ENCODE assay signal across 12 cellular contexts in the genomic region with DNA sequence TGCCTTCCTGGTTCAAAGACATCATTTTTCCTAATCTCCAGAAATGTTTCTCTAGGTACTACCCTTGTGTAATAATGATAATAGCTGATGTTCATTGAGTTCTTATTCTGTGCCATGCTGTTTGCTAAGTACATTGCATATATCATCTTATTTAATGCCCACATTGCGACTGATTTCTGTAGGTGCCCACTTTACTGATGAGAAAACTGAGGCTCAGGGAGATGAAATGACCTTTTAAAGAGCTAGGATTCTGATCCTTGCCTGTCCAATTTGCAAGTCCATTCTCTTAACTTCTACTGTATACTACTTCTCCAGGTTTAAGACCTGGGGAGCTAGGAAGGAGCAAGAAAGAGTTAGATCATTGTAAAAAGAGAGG. TPM values are rescaled to one million over a fixed set of nuclear protein-coding genes. Genes with fewer than 3 reads are reported as not detected.
DNase-seq lines count a peak whose midpoint lies in the region; ATAC-seq and TF ChIP-seq lines count a peak whose summit lies in the region.
"Had no signal": no experiment of that assay in that cellular context is flagged by ENCODE, and none has a peak within 500 bp of the region (broad histone marks: within the 10 kb centered on the region; RNA-seq: fewer than 3 reads in every experiment).

No MANE protein-coding gene starts in this region.

- peaks cover 67% of the 10 kb centered on the region for H3K4me1 Mint-ChIP-seq in activated T-helper 2 cell treated with anti-CD3 and anti-CD28 coated beads, Interferon-gamma antibody, Interleukin-2, Interleukin-4, amounts not matched to agents 10 μg/mL and 5 μg/mL and 100 μg/mL, durations not matched to agents 14 hours and 24 hours and 36 hours (ENCODE audit: low read depth)
- H3K4me1 Mint-ChIP-seq in memory B cell: peaks cover 42% of the 10 kb centered on the region

- peak overlapping the region; percentile 99 for H3K4me3 Mint-ChIP-seq in activated T-helper 2 cell treated with anti-CD3 and anti-CD28 coated beads, Interferon-gamma antibody, Interleukin-2, Interleukin-4, amounts not matched to agents 10 μg/mL and 5 μg/mL and 100 μg/mL, durations not matched to agents 14 hours and 24 hours and 36 hours (ENCODE audit: low read depth)
- peak overlapping the region; percentile 24 for H3K4me3 Mint-ChIP-seq in memory B cell

- ATAC-seq in DND-41 (ENCODE audit: insufficient read depth, low read depth): no peak
- no peak for ATAC-seq in memory B cell (ENCODE audit: low read depth)
- ATAC-seq in HG03108 (IDR thresholded peaks at IDR 0.05; ENCODE audit: unreplicated experiment): no peak
- ATAC-seq: lower lobe of right lung had no signal

- H2AFZ ChIP-seq in ACC112 (ENCODE audit: low read length, unreplicated experiment): no peak overlapping the region
- H2AFZ ChIP-seq in DND-41 (ENCODE audit: low read depth, low read length): no peak overlapping the region

- peaks cover 7% of the 10 kb centered on the region; the same call in 1 of the 2 replicates for H3K36me3 ChIP-seq in ACC112 (ENCODE audit: insufficient read depth, low read length)
- peaks cover 67% of the 10 kb centered on the region for H3K36me3 ChIP-seq in DND-41 (ENCODE audit: insufficient read depth, low read length)

- peaks cover 26% of the 10 kb centered on the region for H3K79me2 ChIP-seq in ACC112 (ENCODE audit: control insufficient read depth, insufficient read depth, low read length, unreplicated experiment)
- H3K79me2 ChIP-seq in DND-41 (ENCODE audit: insufficient read depth, low read length): peaks cover 70% of the 10 kb centered on the region

- H3K27me3 ChIP-seq in ACC112 (ENCODE audit: insufficient read depth, low read length) (no peaks in the 10 kb centered on the region), DND-41 (ENCODE audit: insufficient read depth, low read length, poor library complexity) (no peaks in the 10 kb centered on the region)

- H3K27me3 Mint-ChIP-seq in activated T-helper 2 cell treated with anti-CD3 and anti-CD28 coated beads, Interferon-gamma antibody, Interleukin-2, Interleukin-4, amounts not matched to agents 10 μg/mL and 5 μg/mL and 100 μg/mL, durations not matched to agents 14 hours and 24 hours and 36 hours (ENCODE audit: low read depth): no peaks in the 10 kb centered on the region
- no peaks in the 10 kb centered on the region for H3K27me3 Mint-ChIP-seq in memory B cell

- peaks cover 57% of the 10 kb centered on the region for H3K4me1 ChIP-seq in ACC112 (ENCODE audit: control insufficient read depth, insufficient read depth, low read length, unreplicated experiment)
- peaks cover 58% of the 10 kb centered on the region for H3K4me1 ChIP-seq in DND-41 (ENCODE audit: insufficient read depth, low read length)

- H3K27ac Mint-ChIP-seq in activated T-helper 2 cell treated with anti-CD3 and anti-CD28 coated beads, Interferon-gamma antibody, Interleukin-2, Interleukin-4, amounts not matched to agents 10 μg/mL and 5 μg/mL and 100 μg/mL, durations not matched to agents 14 hours and 24 hours and 36 hours: peak overlapping the region; percentile 53
- H3K27ac Mint-ChIP-seq in memory B cell: peak overlapping the region; percentile 62

- no peaks in the 10 kb centered on the region for H3K9me3 Mint-ChIP-seq in activated T-helper 2 cell treated with anti-CD3 and anti-CD28 coated beads, Interferon-gamma antibody, Interleukin-2, Interleukin-4, amounts not matched to agents 10 μg/mL and 5 μg/mL and 100 μg/mL, durations not matched to agents 14 hours and 24 hours and 36 hours
- no peaks in the 10 kb centered on the region for H3K9me3 Mint-ChIP-seq in memory B cell

- H4K20me1 ChIP-seq in DND-41 (ENCODE audit: insufficient read depth, low read length): peaks cover 60% of the 10 kb centered on the region

- no peak for DNase-seq in DND-41
- DNase-seq in activated T-helper 2 cell treated with anti-CD3 and anti-CD28 coated beads, Interferon-gamma antibody, Interleukin-2, Interleukin-4, amounts not matched to agents 10 μg/mL and 5 μg/mL and 100 μg/mL, durations not matched to agents 14 hours and 24 hours and 36 hours (ENCODE audit: low spot score): no peak
- no peak for DNase-seq in memory B cell (ENCODE audit: low spot score in 2 of 2)
- no peak for DNase-seq in T1000 (lab: John Stamatoyannopoulos, UW)
- DNase-seq in NCI-H1092 (lab: John Stamatoyannopoulos, UW): no peak
- DNase-seq in NCI-H1105 (lab: John Stamatoyannopoulos, UW): no peak
- DNase-seq: lower lobe of right lung; NCI-H2029; stimulated activated naive CD4-positive, alpha-beta T cell had no signal

- intact Hi-C loops in activated T-helper 2 cell treated with anti-CD3 and anti-CD28 coated beads, Interferon-gamma antibody, Interleukin-2, Interleukin-4, amounts not matched to agents 10 μg/mL and 5 μg/mL and 100 μg/mL, durations not matched to agents 14 hours and 24 hours and 36 hours (cut with micrococcal nuclease): loop anchor here (5.0 kb wide), 1 partner anchor 951 kb away; a partner anchor contains a TSS

- H3K4me3 ChIP-seq in ACC112 (ENCODE audit: low read depth, low read length) (peak overlapping the region; percentile 93), DND-41 (ENCODE audit: low read depth in 1 of 2, low read length in 2 of 2) (peak overlapping the region in 1 of 2 experiments; percentile 80; a peak in 2 of 4 replicates)

- no peaks in the 10 kb centered on the region for H3K9me3 ChIP-seq in DND-41 (ENCODE audit: insufficient read depth, low read length, severe bottlenecking)
- H3K9me3 ChIP-seq: lower lobe of right lung had no signal

- H3K36me3 Mint-ChIP-seq in activated T-helper 2 cell treated with anti-CD3 and anti-CD28 coated beads, Interferon-gamma antibody, Interleukin-2, Interleukin-4, amounts not matched to agents 10 μg/mL and 5 μg/mL and 100 μg/mL, durations not matched to agents 14 hours and 24 hours and 36 hours (ENCODE audit: low read depth): peaks cover 61% of the 10 kb centered on the region
- peaks cover 27% of the 10 kb centered on the region for H3K36me3 Mint-ChIP-seq in memory B cell

- peak overlapping the region; percentile 65 for H3K27ac ChIP-seq in ACC112 (ENCODE audit: low read depth, low read length)
- peak overlapping the region; percentile 96 for H3K27ac ChIP-seq in DND-41 (ENCODE audit: low read length)
- H3K27ac ChIP-seq: KMS-11, lower lobe of right lung had no signal

- peak overlapping the region; percentile 88 for H3K9ac ChIP-seq in DND-41 (ENCODE audit: low read depth, low read length)
- H3K9ac ChIP-seq: KMS-11 had no signal

- peak overlapping the region; percentile 94 for H3K4me2 ChIP-seq in DND-41 (ENCODE audit: insufficient read depth, low read length)
- H3K4me2 ChIP-seq: KMS-11 had no signal

- no peak for TF ChIP-seq CTCF in DND-41 (IDR thresholded peaks at IDR 0.05; ENCODE audit: borderline replicate concordance, extremely low read depth, low read length, poor library complexity, severe bottlenecking)

RNA-seq across cellular contexts. Expression of a gene that starts 2.8 kb away (rescaled TPM):
- 218 and 242 TPM in 2 replicates for total RNA-seq in activated T-helper 2 cell treated with anti-CD3 and anti-CD28 coated beads, Interferon-gamma antibody, Interleukin-2, Interleukin-4, amounts not matched to agents 10 μg/mL and 5 μg/mL and 100 μg/mL, durations not matched to agents 14 hours and 24 hours and 36 hours

RNA-seq across cellular contexts. Expression of a gene that starts 6.1 kb away (rescaled TPM):
- 37.5 and 43.4 TPM in 2 replicates for total RNA-seq in activated T-helper 2 cell treated with anti-CD3 and anti-CD28 coated beads, Interferon-gamma antibody, Interleukin-2, Interleukin-4, amounts not matched to agents 10 μg/mL and 5 μg/mL and 100 μg/mL, durations not matched to agents 14 hours and 24 hours and 36 hours

RNA-seq across cellular contexts. Expression of a gene that starts 32.1 kb away (rescaled TPM):
- total RNA-seq in activated T-helper 2 cell treated with anti-CD3 and anti-CD28 coated beads, Interferon-gamma antibody, Interleukin-2, Interleukin-4, amounts not matched to agents 10 μg/mL and 5 μg/mL and 100 μg/mL, durations not matched to agents 14 hours and 24 hours and 36 hours: 0.32 and 0.37 TPM in 2 replicates

RNA-seq across cellular contexts. Expression of a gene that starts 32.8 kb away (rescaled TPM):
- total RNA-seq in activated T-helper 2 cell treated with anti-CD3 and anti-CD28 coated beads, Interferon-gamma antibody, Interleukin-2, Interleukin-4, amounts not matched to agents 10 μg/mL and 5 μg/mL and 100 μg/mL, durations not matched to agents 14 hours and 24 hours and 36 hours: 116 and 121 TPM in 2 replicates

RNA-seq across cellular contexts. Expression of a gene that starts 40.1 kb away (rescaled TPM):
- total RNA-seq in activated T-helper 2 cell treated with anti-CD3 and anti-CD28 coated beads, Interferon-gamma antibody, Interleukin-2, Interleukin-4, amounts not matched to agents 10 μg/mL and 5 μg/mL and 100 μg/mL, durations not matched to agents 14 hours and 24 hours and 36 hours: 47.9 and 51.0 TPM in 2 replicates
